20 cellular contexts compared by ENCODE assay signal in genomic region chr9:7910426-7911015, GRCh38.
A peak's percentile ranks its signal among the peaks of the same experiment; 100 is the strongest.
DNase-seq lines count a peak whose midpoint lies in the region; ATAC-seq and TF ChIP-seq lines count a peak whose summit lies in the region.
"Had no signal": no experiment of that assay in that cellular context is flagged by ENCODE, and none has a peak within 500 bp of the region (broad histone marks: within the 10 kb centered on the region; RNA-seq: fewer than 3 reads in every experiment).

No MANE protein-coding gene starts in this region.

- peaks cover 36% of the 10 kb centered on the region for H3K4me1 Mint-ChIP-seq in endothelial cell (ENCODE audit: unreplicated experiment)

- H3K36me3 ChIP-seq in heart left ventricle (no peaks in the 10 kb centered on the region), MM.1S (replicated peaks; ENCODE audit: insufficient read depth, low read length) (no peaks in the 10 kb centered on the region)
- H3K36me3 ChIP-seq: cardiac muscle cell, left lung, ovary, upper lobe of left lung had no signal

- peak in 4 of 5 donors; percentile 10 to 32 (median 24) for DNase-seq in heart left ventricle
- no peak for DNase-seq in cardiac septum (ENCODE audit: low spot score)
- no peak for DNase-seq in endothelial cell (ENCODE audit: low spot score)
- peak; percentile 11 for DNase-seq in mucosa of gallbladder (ENCODE audit: low spot score)
- no peak for DNase-seq in DMS53 treated with DMSO at 0.1 percent for 48 hours (lab: John Stamatoyannopoulos, UW; ENCODE audit: unreplicated experiment)
- no peak for DNase-seq in AML-193 (lab: John Stamatoyannopoulos, UW)
- DNase-seq in MM.1S, result no peak
- DNase-seq: activated CD4-positive, alpha-beta T cell treated with anti-CD3 and anti-CD28 coated beads, Interleukin-2, amount 50 U/mL, for 4 hours; activated naive CD8-positive, alpha-beta T cell treated with anti-CD3 and anti-CD28 coated beads, Interleukin-2, amount 50 U/mL, for 24 hours; activated T-cell treated with anti-CD3 and anti-CD28 coated beads, Interleukin-2, amount 50 U/mL, for 48 hours; CD8-positive, alpha-beta T cell; effector memory CD4-positive, alpha-beta T cell; H9; left lung; NCI-H1105; NCI-H69; ovary; upper lobe of left lung had no signal

- ATAC-seq in heart left ventricle, result peak in 2 of 4 donors; percentile 42 to 50
- no peak for ATAC-seq in HG03135 (IDR thresholded peaks at IDR 0.05; ENCODE audit: unreplicated experiment)
- ATAC-seq: activated naive CD8-positive, alpha-beta T cell treated with anti-CD3 and anti-CD28 coated beads, Interleukin-2, amount 50 U/mL, for 24 hours; CD8-positive, alpha-beta T cell; left lung had no signal

- no peak overlapping the region for H3K4me3 ChIP-seq in heart left ventricle
- H3K4me3 ChIP-seq in MM.1S (ENCODE audit: low read length), result no peak overlapping the region
- H3K4me3 ChIP-seq: cardiac muscle cell, left lung, ovary, upper lobe of left lung had no signal

- no peak overlapping the region for H3K4me2 ChIP-seq in MM.1S (ENCODE audit: low read depth, low read length)

- TF ChIP-seq CTCF in heart left ventricle (IDR thresholded peaks at IDR 0.05), result no peak
- no peak for TF ChIP-seq CTCF in endothelial cell (IDR thresholded peaks at IDR 0.05; ENCODE audit: unreplicated experiment)
- no peak for TF ChIP-seq CTCF in MM.1S (IDR thresholded peaks at IDR 0.05; ENCODE audit: low read length)

- H3K9me2 ChIP-seq in MM.1S (replicated peaks; ENCODE audit: insufficient read depth, low read length), result no peaks in the 10 kb centered on the region

- no peak overlapping the region for H3K9ac ChIP-seq in MM.1S (ENCODE audit: low read length)

- WGBS in heart left ventricle, 4 donors, result 50 to 59% (median 53%) methylated on average over 6 of the region's 6 CpGs

- no peaks in the 10 kb centered on the region for H3K36me3 Mint-ChIP-seq in endothelial cell (ENCODE audit: low read depth, unreplicated experiment)
- H3K36me3 Mint-ChIP-seq: CD8-positive, alpha-beta T cell had no signal

- no peak overlapping the region for H3K4me3 Mint-ChIP-seq in endothelial cell (ENCODE audit: unreplicated experiment)
- H3K4me3 Mint-ChIP-seq: activated naive CD8-positive, alpha-beta T cell treated with anti-CD3 and anti-CD28 coated beads, Interleukin-2, amount 50 U/mL, for 24 hours; CD8-positive, alpha-beta T cell; H9 had no signal

- no peaks in the 10 kb centered on the region for H4K20me1 ChIP-seq in MM.1S (ENCODE audit: insufficient read depth, low read length)

- H3K9me3 Mint-ChIP-seq in endothelial cell (ENCODE audit: unreplicated experiment), result no peaks in the 10 kb centered on the region
- H3K9me3 Mint-ChIP-seq: activated naive CD8-positive, alpha-beta T cell treated with anti-CD3 and anti-CD28 coated beads, Interleukin-2, amount 50 U/mL, for 24 hours; CD8-positive, alpha-beta T cell; H9 had no signal

- H3K4me1 ChIP-seq in heart left ventricle (peaks cover 0 to 15% (median 0%) of the 10 kb centered on the region in 12 donors), MM.1S (ENCODE audit: low read length) (no peaks in the 10 kb centered on the region)
- H3K4me1 ChIP-seq: left lung, upper lobe of left lung had no signal

- H2AFZ ChIP-seq in MM.1S (ENCODE audit: low read length), result no peak overlapping the region

- H3K27me3 ChIP-seq in heart left ventricle, result no peaks in the 10 kb centered on the region
- H3K27me3 ChIP-seq in MM.1S (replicated peaks; ENCODE audit: insufficient read depth, low read length), result no peaks in the 10 kb centered on the region
- H3K27me3 ChIP-seq: cardiac muscle cell, left lung, ovary, upper lobe of left lung had no signal

- no peaks in the 10 kb centered on the region for H3F3A ChIP-seq in MM.1S (ENCODE audit: insufficient read depth, low read length)

- H3K79me2 ChIP-seq in MM.1S (ENCODE audit: low read length), result no peaks in the 10 kb centered on the region

- H3K9me3 ChIP-seq in heart left ventricle (no peaks in the 10 kb centered on the region), MM.1S (replicated peaks; ENCODE audit: insufficient read depth, low read length) (no peaks in the 10 kb centered on the region)
- H3K9me3 ChIP-seq: left lung, ovary, upper lobe of left lung had no signal

- no peak for TF ChIP-seq POLR2A in heart left ventricle (IDR thresholded peaks at IDR 0.05)

- H3K27ac ChIP-seq in heart left ventricle, result peak overlapping the region in 3 of 12 donors; percentile 22 to 36 (median 31)
- no peak overlapping the region for H3K27ac ChIP-seq in MM.1S (ENCODE audit: low read length)
- H3K27ac ChIP-seq: cardiac muscle cell, left lung, ovary, upper lobe of left lung had no signal

- H3K27me3 Mint-ChIP-seq in endothelial cell (ENCODE audit: unreplicated experiment), result no peaks in the 10 kb centered on the region

- H3K27ac Mint-ChIP-seq in endothelial cell (ENCODE audit: unreplicated experiment), result peak overlapping the region; percentile 24
- H3K27ac Mint-ChIP-seq: activated naive CD8-positive, alpha-beta T cell treated with anti-CD3 and anti-CD28 coated beads, Interleukin-2, amount 50 U/mL, for 24 hours; CD8-positive, alpha-beta T cell; H9 had no signal

- intact Hi-C loops in heart left ventricle (cut with DNase I) (no loop called here), cardiac septum (cut with DNase I) (no loop called here)

Comparison
In these comparisons a context has a peak if more than half of its experiments do, and no peak if none do; other contexts are left out.
1. DNase-seq: peak in heart left ventricle (4 of 5) and mucosa of gallbladder (single experiment); none in cardiac septum (single experiment), endothelial cell (single experiment), DMS53 treated with DMSO at 0.1 percent for 48 hours (single experiment), AML-193 (0 of 2) and MM.1S (single experiment).